Comparison of ENCODE assay signal across 9 cellular contexts in genomic region chr6:142856857-142857608, GRCh38.
DNase-seq lines count a peak whose midpoint lies in the region; ATAC-seq, FAIRE-seq and TF ChIP-seq lines count a peak whose summit lies in the region.
"Had no signal": no experiment of that assay in that cellular context is flagged by ENCODE, and none has a peak within 500 bp of the region (broad histone marks: within the 10 kb centered on the region; RNA-seq: fewer than 3 reads in every experiment).

No MANE protein-coding gene starts in this region.

- H3K27ac Mint-ChIP-seq in WTC11: peak overlapping the region; percentile 53

- FAIRE-seq in kidney (lab: Jason Lieb, UNC): no peak
- FAIRE-seq: bronchial epithelial cell had no signal

- H3K36me3 Mint-ChIP-seq in WTC11: peaks cover 15% of the 10 kb centered on the region

- intact Hi-C loops in gastrocnemius medialis (cut with DNase I; ENCODE audit: low total_unique reads): no loop called here
- intact Hi-C loops in kidney (cut with DNase I): no loop called here

- in situ Hi-C loops in gastrocnemius medialis (cut with MboI; ENCODE audit: low sequenced_read_pairs in 4 of 4): no loop called here

- no peaks in the 10 kb centered on the region for H3K27me3 Mint-ChIP-seq in WTC11 (ENCODE audit: low read depth)

- peaks cover 55 to 59% of the 10 kb centered on the region in 2 donors for H3K4me1 ChIP-seq in gastrocnemius medialis
- H3K4me1 ChIP-seq in kidney (ENCODE audit: control insufficient read depth in 1 of 2, insufficient read depth in 1 of 2, low read depth in 1 of 2, low read length in 2 of 2): peaks cover 0 to 5% of the 10 kb centered on the region in 2 donors

- CTCF ChIA-PET in WTC11 (lab: Charles Lee): interaction anchor here (0.6 kb wide), 1 partner anchor 378 kb away, joined by 3 read pairs; no protein-coding TSS in a partner anchor

- no peak overlapping the region for H3K9ac ChIP-seq in kidney (ENCODE audit: low read length in 2 of 2)

- H3K36me3 ChIP-seq in gastrocnemius medialis: no peaks in the 10 kb centered on the region
- no peaks in the 10 kb centered on the region for H3K36me3 ChIP-seq in kidney (ENCODE audit: control insufficient read depth in 1 of 2, insufficient read depth in 2 of 2, low read length in 2 of 2)

- ATAC-seq in GM18907 (IDR thresholded peaks at IDR 0.05; ENCODE audit: unreplicated experiment) (peak; percentile 84), HG02885 (IDR thresholded peaks at IDR 0.05; ENCODE audit: poor library complexity, unreplicated experiment) (peak; percentile 68), WTC11 (no peak), gastrocnemius medialis (no peak)

- no peak overlapping the region for H3K4me3 ChIP-seq in gastrocnemius medialis
- H3K4me3 ChIP-seq in foreskin fibroblast (ENCODE audit: low read depth in 1 of 2, low read length in 2 of 2): no peak overlapping the region
- no peak overlapping the region for H3K4me3 ChIP-seq in kidney (ENCODE audit: low read length in 2 of 2)

- POLR2A ChIA-PET in WTC11 (lab: Charles Lee): no interaction called here

- DNase-seq in WTC11 (ENCODE audit: low spot score) (no peak), gastrocnemius medialis (no peak), foreskin fibroblast (no peak), GM19240 (ENCODE audit: insufficient read length, low spot score) (no peak), DMS 273 (lab: John Stamatoyannopoulos, UW; ENCODE audit: unreplicated experiment) (no peak), kidney (no peak)

- H3K27me3 ChIP-seq in gastrocnemius medialis: no peaks in the 10 kb centered on the region

- TF ChIP-seq POLR2A in gastrocnemius medialis (IDR thresholded peaks at IDR 0.05): no peak

- TF ChIP-seq CTCF in WTC11 (IDR thresholded peaks at IDR 0.05) (no peak), gastrocnemius medialis (IDR thresholded peaks at IDR 0.05 in 4 of 5, conservative IDR thresholded peaks at IDR 0.05 in 1 of 5) (no peak), foreskin fibroblast (IDR thresholded peaks at IDR 0.05; ENCODE audit: low read depth, low read length) (no peak), kidney (IDR thresholded peaks at IDR 0.05; ENCODE audit: borderline replicate concordance, extremely low read depth, insufficient read depth) (no peak)

- peaks cover 69% of the 10 kb centered on the region for H3K4me1 Mint-ChIP-seq in WTC11

- no peak overlapping the region for H3K4me3 Mint-ChIP-seq in WTC11

- H3K9me3 ChIP-seq in gastrocnemius medialis (no peaks in the 10 kb centered on the region), kidney (ENCODE audit: control insufficient read depth in 1 of 2, low read length in 2 of 2) (no peaks in the 10 kb centered on the region)

- H3K9me3 Mint-ChIP-seq in WTC11: peaks cover 10% of the 10 kb centered on the region

- H3K27ac ChIP-seq in gastrocnemius medialis (peak overlapping the region; percentile 24 to 93 (median 34)), kidney (ENCODE audit: low read depth in 2 of 2, low read length in 2 of 2) (no peak overlapping the region)

TF ChIP-seq in WTC11, 78 proteins besides CTCF, POLR2A, EP300 and RAD21:
- TF ChIP-seq E2F4 (CRISPR knock-in tag; IDR thresholded peaks at IDR 0.05; ENCODE audit: borderline replicate concordance, low read depth) (no peak), ZSCAN18 (CRISPR knock-in tag; IDR thresholded peaks at IDR 0.05) (no peak), CBFB (CRISPR knock-in tag; IDR thresholded peaks at IDR 0.05; ENCODE audit: low read depth) (no peak)

Comparison
In these comparisons a context has a peak if more than half of its experiments do, and no peak if none do; other contexts are left out.
1. ATAC-seq: peak in GM18907 (single experiment) and HG02885 (single experiment); none in WTC11 (single experiment) and gastrocnemius medialis (0 of 2).
2. H3K27ac ChIP-seq: peak in gastrocnemius medialis (4 of 4); none in kidney (0 of 2).